17 cellular contexts compared by ENCODE assay signal in the genomic region with DNA sequence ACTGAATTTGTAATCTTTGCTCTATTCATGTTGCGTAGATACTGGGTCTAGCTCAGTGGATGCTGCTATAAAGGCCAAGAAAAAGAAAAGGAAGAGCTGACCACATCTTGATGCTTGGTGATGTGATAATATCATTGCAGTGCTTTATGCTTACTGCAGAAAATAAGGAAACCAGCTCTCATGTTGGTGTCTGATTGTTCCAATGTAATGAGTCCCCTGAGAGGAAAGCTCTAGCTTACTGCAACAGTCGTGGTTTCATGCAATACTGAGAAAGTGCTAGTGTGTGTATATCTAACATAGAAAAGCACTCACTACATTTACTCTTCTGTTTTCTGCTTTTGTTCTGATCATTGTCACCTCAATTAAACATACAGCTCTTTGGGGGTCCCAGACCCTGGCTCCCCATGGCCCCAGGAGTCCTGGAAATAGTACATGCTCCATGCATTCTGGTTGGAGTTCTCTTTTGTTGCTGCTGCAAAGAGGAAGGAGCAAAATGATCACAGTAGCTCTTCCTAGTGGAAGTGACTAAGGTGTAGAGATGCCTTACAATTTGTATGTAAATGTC.
"Had no signal": no experiment of that assay in that cellular context is flagged by ENCODE, and none has a peak within 500 bp of the region (broad histone marks: within the 10 kb centered on the region; RNA-seq: fewer than 3 reads in every experiment).

No MANE protein-coding gene starts in this region.

- H3K9me3 Mint-ChIP-seq: activated CD4-positive, alpha-beta T cell treated with anti-CD3 and anti-CD28 coated beads, Interleukin-2, amount 10 ng/mL, durations not matched to agents 7 days and 5 days; activated naive CD8-positive, alpha-beta T cell treated with anti-CD3 and anti-CD28 coated beads, Interleukin-2, amount 10 ng/mL, durations not matched to agents 7 days and 5 days; stimulated activated naive B cell treated with anti-CD40 and anti-IgM and Interleukin-4, amounts not matched to agents 10 μg/mL and 1 μg/mL and 100 μg/mL, for 72 hours had no signal

- H3K27me3 Mint-ChIP-seq: activated CD4-positive, alpha-beta T cell treated with anti-CD3 and anti-CD28 coated beads, Interleukin-2, amount 10 ng/mL, durations not matched to agents 7 days and 5 days; activated naive CD8-positive, alpha-beta T cell treated with anti-CD3 and anti-CD28 coated beads, Interleukin-2, amount 10 ng/mL, durations not matched to agents 7 days and 5 days; stimulated activated naive B cell treated with anti-CD40 and anti-IgM and Interleukin-4, amounts not matched to agents 10 μg/mL and 1 μg/mL and 100 μg/mL, for 72 hours; T-helper 17 cell had no signal

- H3K4me3 Mint-ChIP-seq: activated CD4-positive, alpha-beta T cell treated with anti-CD3 and anti-CD28 coated beads, Interleukin-2, amount 10 ng/mL, durations not matched to agents 7 days and 5 days; activated naive CD8-positive, alpha-beta T cell treated with anti-CD3 and anti-CD28 coated beads, Interleukin-2, amount 10 ng/mL, durations not matched to agents 7 days and 5 days; stimulated activated naive B cell treated with anti-CD40 and anti-IgM and Interleukin-4, amounts not matched to agents 10 μg/mL and 1 μg/mL and 100 μg/mL, for 72 hours; T-helper 17 cell had no signal

- ATAC-seq: gastrocnemius medialis; heart right ventricle; lower lobe of right lung; stimulated activated naive B cell treated with anti-CD40 and anti-IgM and Interleukin-4, amounts not matched to agents 10 μg/mL and 1 μg/mL and 100 μg/mL, for 72 hours; T-helper 17 cell had no signal

- H3K27ac Mint-ChIP-seq: activated CD4-positive, alpha-beta T cell treated with anti-CD3 and anti-CD28 coated beads, Interleukin-2, amount 10 ng/mL, durations not matched to agents 7 days and 5 days; activated naive CD8-positive, alpha-beta T cell treated with anti-CD3 and anti-CD28 coated beads, Interleukin-2, amount 10 ng/mL, durations not matched to agents 7 days and 5 days; progenitor cell of endocrine pancreas; stimulated activated naive B cell treated with anti-CD40 and anti-IgM and Interleukin-4, amounts not matched to agents 10 μg/mL and 1 μg/mL and 100 μg/mL, for 72 hours; T-helper 17 cell had no signal

- H3K36me3 Mint-ChIP-seq: activated naive CD8-positive, alpha-beta T cell treated with anti-CD3 and anti-CD28 coated beads, Interleukin-2, amount 10 ng/mL, durations not matched to agents 7 days and 5 days; stimulated activated naive B cell treated with anti-CD40 and anti-IgM and Interleukin-4, amounts not matched to agents 10 μg/mL and 1 μg/mL and 100 μg/mL, for 72 hours had no signal

- H3K4me1 Mint-ChIP-seq: activated CD4-positive, alpha-beta T cell treated with anti-CD3 and anti-CD28 coated beads, Interleukin-2, amount 10 ng/mL, durations not matched to agents 7 days and 5 days; activated naive CD8-positive, alpha-beta T cell treated with anti-CD3 and anti-CD28 coated beads, Interleukin-2, amount 10 ng/mL, durations not matched to agents 7 days and 5 days; stimulated activated naive B cell treated with anti-CD40 and anti-IgM and Interleukin-4, amounts not matched to agents 10 μg/mL and 1 μg/mL and 100 μg/mL, for 72 hours had no signal

- DNase-seq: activated CD4-positive, alpha-beta T cell treated with anti-CD3 and anti-CD28 coated beads, Interleukin-2, amount 10 ng/mL, durations not matched to agents 7 days and 5 days; activated naive CD4-positive, alpha-beta T cell; activated naive CD8-positive, alpha-beta T cell treated with anti-CD3 and anti-CD28 coated beads, Interleukin-2, amount 10 ng/mL, durations not matched to agents 7 days and 5 days; anterior cingulate cortex; cerebellar nuclear complex; dermis blood vessel endothelial cell; gastrocnemius medialis; heart right ventricle; lower lobe of right lung; midbrain; nucleus accumbens; stimulated activated CD4-positive, alpha-beta T cell treated with anti-CD3 and anti-CD28 coated beads, Interleukin-15, amount 100 ng/mL, for 24 hours; stimulated activated CD4-positive, alpha-beta T cell treated with anti-CD3 and anti-CD28 coated beads, Interleukin-4, amount 100 ng/mL, for 1 hour; stimulated activated naive B cell treated with anti-CD40 and anti-IgM and Interleukin-4, amounts not matched to agents 10 μg/mL and 1 μg/mL and 100 μg/mL, for 72 hours; substantia nigra; T-helper 17 cell had no signal
